Comparison of ENCODE assay signal across 22 cellular contexts in the genomic region with DNA sequence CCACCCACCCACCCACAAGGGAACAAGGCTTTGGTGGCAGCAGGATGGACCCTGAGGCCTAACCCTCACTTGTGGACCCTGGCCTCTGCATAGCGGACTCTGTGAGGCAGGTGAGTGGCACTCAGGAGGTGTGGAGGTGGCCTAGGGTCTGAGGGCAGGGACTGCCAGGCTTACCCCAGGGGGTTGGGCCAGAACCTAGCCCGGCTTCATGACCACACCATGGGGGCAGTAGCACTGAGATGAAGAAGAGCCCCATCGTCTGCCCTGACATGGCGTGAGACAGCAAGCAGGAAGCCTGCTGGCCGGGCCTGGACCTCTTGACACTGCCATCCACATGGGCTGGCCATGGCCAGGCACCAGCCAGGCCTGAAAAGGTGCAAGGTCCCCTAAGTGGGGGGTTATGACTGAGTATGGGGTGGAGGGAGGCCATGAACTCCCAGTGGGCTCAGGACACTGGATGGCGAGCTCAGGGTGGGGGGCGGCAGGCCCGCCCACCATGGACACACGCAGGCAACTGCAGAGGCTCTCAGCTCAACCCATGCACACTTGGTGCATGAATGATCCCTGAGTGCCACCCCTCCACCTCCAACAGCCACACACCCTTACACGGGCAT. TPM values are rescaled to one million over a fixed set of nuclear protein-coding genes. Genes with fewer than 3 reads are reported as not detected.
DNase-seq lines count a peak whose midpoint lies in the region; ATAC-seq and TF ChIP-seq lines count a peak whose summit lies in the region.
"Had no signal": no experiment of that assay in that cellular context is flagged by ENCODE, and none has a peak within 500 bp of the region (broad histone marks: within the 10 kb centered on the region; RNA-seq: fewer than 3 reads in every experiment).

No MANE protein-coding gene starts in this region.

- H3K4me3 Mint-ChIP-seq in chondrocyte (ENCODE audit: unreplicated experiment), result no peak overlapping the region
- H3K4me3 Mint-ChIP-seq: B cell; CD8-positive, alpha-beta T cell; IgD-negative memory B cell had no signal

- DNase-seq in RWPE2 (ENCODE audit: low spot score) (peak; percentile 66), chondrocyte (ENCODE audit: low spot score) (peak; percentile 54), mesenteric fat pad (ENCODE audit: low spot score) (peak; percentile 51), spleen (peak; percentile 48), DMS79 (lab: John Stamatoyannopoulos, UW) (no peak), NCI-H1930 (lab: John Stamatoyannopoulos, UW) (no peak)
- DNase-seq: CD8-positive, alpha-beta T cell; DMS 273 treated with DMSO at 0.1 percent for 48 hours; DND-41; NCI-H1048; NCI-H1417 treated with DMSO at 0.1 percent for 48 hours; NCI-H187; NCI-H2171 treated with DMSO at 0.1 percent for 48 hours; NCI-H524 treated with DMSO at 0.1 percent for 48 hours; NCI-H774; SJCRH30 had no signal

- H3K27ac Mint-ChIP-seq in chondrocyte (ENCODE audit: unreplicated experiment), result no peak overlapping the region
- H3K27ac Mint-ChIP-seq: B cell; CD8-positive, alpha-beta T cell; IgD-negative memory B cell had no signal

- H3K4me1 ChIP-seq in RWPE2 (ENCODE audit: insufficient read depth, poor library complexity, severe bottlenecking) (no peaks in the 10 kb centered on the region), spleen (no peaks in the 10 kb centered on the region)
- H3K4me1 ChIP-seq: Caco-2, SJCRH30 had no signal

- H3K27ac ChIP-seq in RWPE2 (ENCODE audit: poor library complexity, severe bottlenecking) (no peak overlapping the region), spleen (no peak overlapping the region)
- H3K27ac ChIP-seq: C4-2B, SJCRH30 had no signal

- H3K27me3 ChIP-seq in RWPE2 (ENCODE audit: insufficient read depth, poor library complexity, severe bottlenecking) (no peaks in the 10 kb centered on the region), spleen (replicated peaks in 1 of 7) (peaks cover 0 to 15% (median 0%) of the 10 kb centered on the region in 7 donors)
- H3K27me3 ChIP-seq: SJCRH30 had no signal

- H3K4me3 ChIP-seq in RWPE2 (ENCODE audit: severe bottlenecking) (no peak overlapping the region), spleen (no peak overlapping the region)
- H3K4me3 ChIP-seq: SJCRH30 had no signal

- peaks cover 4% of the 10 kb centered on the region for H3K9me3 Mint-ChIP-seq in chondrocyte (ENCODE audit: low read depth)

- 71 to 90% (median 83%) methylated on average over 7 to 10 of the region's 10 CpGs for WGBS in spleen, 5 donors

- H3K4me1 Mint-ChIP-seq in chondrocyte (ENCODE audit: low read depth), result no peaks in the 10 kb centered on the region
- H3K4me1 Mint-ChIP-seq: B cell had no signal

- intact Hi-C loops in spleen (cut with DNase I; ENCODE audit: low total_unique reads), result no loop called here

- TF ChIP-seq CTCF in RWPE2 (IDR thresholded peaks at IDR 0.05; ENCODE audit: poor library complexity, severe bottlenecking) (no peak), chondrocyte (IDR thresholded peaks at IDR 0.05) (no peak), spleen (IDR thresholded peaks at IDR 0.05 in 8 of 11, conservative IDR thresholded peaks at IDR 0.05 in 3 of 11) (no peak)

- H3K9me3 ChIP-seq in RWPE2 (ENCODE audit: severe bottlenecking) (peaks cover 4% of the 10 kb centered on the region), spleen (peaks cover 0 to 31% (median 22%) of the 10 kb centered on the region in 8 donors)

- H3K36me3 ChIP-seq in RWPE2 (ENCODE audit: low read depth), result peaks cover 22% of the 10 kb centered on the region
- H3K36me3 ChIP-seq in spleen, result no peaks in the 10 kb centered on the region

- peaks cover 4% of the 10 kb centered on the region for H3K27me3 Mint-ChIP-seq in chondrocyte (ENCODE audit: low read depth)
- H3K27me3 Mint-ChIP-seq: B cell, IgD-negative memory B cell had no signal

- ATAC-seq in RWPE2 (ENCODE audit: low read depth) (0 out of 3 replicates have a peak, but pooled peaks have one; percentile 8), GM21825 (IDR thresholded peaks at IDR 0.05; ENCODE audit: unreplicated experiment) (no peak)
- ATAC-seq: CD8-positive, alpha-beta T cell; SK-N-SH treated with all-trans-retinoic acid at 6 μM for 48 hours had no signal

- no peak for TF ChIP-seq POLR2A in spleen (IDR thresholded peaks at IDR 0.05)

- H3K36me3 Mint-ChIP-seq in chondrocyte (ENCODE audit: low read depth), result peaks cover 14% of the 10 kb centered on the region
- H3K36me3 Mint-ChIP-seq: CD8-positive, alpha-beta T cell; IgD-negative memory B cell had no signal

RNA-seq across cellular contexts. Expression of a gene that starts 29.3 kb away (rescaled TPM):
- total RNA-seq in chondrocyte (8.3 to 18.2 TPM (median 16.8 TPM) in 3 replicates), mesenteric fat pad (25.1 TPM), spleen (10 to 100 TPM in 1 of 7 donors, 1 to 10 TPM in 6; 3.0 to 10.8 (median 6.0) TPM)
- polyA plus RNA-seq in spleen, result 10 to 100 TPM in 1 of 3 donors, 1 to 10 TPM in 2; 6.1 to 14.3 (median 6.6) TPM
- polyA plus RNA-seq: IgD-negative memory B cell had no signal

RNA-seq across cellular contexts. Expression of a gene that starts 41.8 kb away (rescaled TPM):
- total RNA-seq in chondrocyte (13.7 to 37.4 TPM (median 35.0 TPM) in 3 replicates), mesenteric fat pad (28.3 TPM), spleen (10 to 100 TPM; 10.1 to 31.1 (median 25.3) TPM)
- 10 to 100 TPM; 17.7 to 25.4 (median 17.7) TPM for polyA plus RNA-seq in spleen

Comparison
In these comparisons a context has a peak if more than half of its experiments do, and no peak if none do; other contexts are left out.
1. DNase-seq: peak in RWPE2 (single experiment), chondrocyte (single experiment), mesenteric fat pad (single experiment) and spleen (single experiment); none in DMS79 (single experiment) and NCI-H1930 (0 of 2).